Comparison of ENCODE assay signal across 8 cellular contexts in the genomic region with DNA sequence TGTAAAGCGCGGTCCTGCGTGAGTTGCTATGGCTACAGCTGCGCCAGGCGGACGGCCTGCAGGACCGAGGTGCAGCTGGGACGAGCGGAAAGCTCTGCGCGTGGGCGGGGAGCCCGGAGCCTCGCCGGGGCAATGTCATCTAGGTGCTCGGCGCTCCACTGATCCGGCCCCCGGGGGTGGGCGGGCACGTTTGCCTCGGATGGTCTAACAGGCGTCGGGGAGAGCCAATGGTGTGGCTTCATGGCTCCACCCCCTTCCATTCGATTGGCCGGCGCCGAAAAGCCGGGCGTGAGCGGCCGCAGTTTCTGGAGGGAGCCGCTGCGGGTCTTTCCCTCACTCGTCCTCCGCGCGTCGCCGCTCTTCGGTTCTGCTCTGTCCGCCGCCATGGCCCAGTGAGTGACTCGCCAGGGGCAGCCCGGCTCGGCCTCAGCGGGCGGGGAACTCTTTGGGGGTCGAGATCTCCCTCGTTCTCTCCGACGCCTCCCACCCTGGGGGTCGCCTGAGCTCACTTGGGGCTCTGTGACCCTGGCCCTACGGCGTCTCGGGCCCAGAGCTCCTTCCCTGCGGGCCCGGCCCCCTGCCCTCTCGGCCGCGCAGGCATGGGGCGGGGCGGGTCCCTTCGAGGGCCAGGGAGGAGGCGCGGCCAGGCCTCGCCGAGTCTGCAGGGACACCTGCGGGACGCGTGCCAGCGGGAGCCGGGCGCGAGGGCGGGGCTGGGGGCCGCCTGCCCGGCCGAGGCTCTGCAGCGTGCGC. TPM values are rescaled to one million over a fixed set of nuclear protein-coding genes. Genes with fewer than 3 reads are reported as not detected.
DNase-seq lines count a peak whose midpoint lies in the region; ATAC-seq and TF ChIP-seq lines count a peak whose summit lies in the region.

Gene PGD, plus strand, starts transcription at position 331 of the 753 bp plus-strand sequence. Its CDS starts 54 bp downstream, at position 385.

- ATAC-seq in HG02759 (IDR thresholded peaks at IDR 0.05; ENCODE audit: unreplicated experiment) (peak; percentile 95), Right ventricle myocardium superior (ENCODE audit: poor library complexity) (peak; percentile 98)
- peak; percentile 99 for ATAC-seq in activated naive CD8-positive, alpha-beta T cell treated with anti-CD3 and anti-CD28 coated beads, Interleukin-2, amount 50 U/mL, for 24 hours

- TF ChIP-seq CTCF in GM12864 (IDR thresholded peaks at IDR 0.05; ENCODE audit: low read depth, low read length, missing control alignments) (no peak), parathyroid adenoma (IDR thresholded peaks at IDR 0.05) (no peak), tibial nerve (IDR thresholded peaks at IDR 0.05) (peak in 3 of 5 experiments; percentile 13 to 39 (median 19))

- H3K4me3 ChIP-seq in GM12864 (ENCODE audit: low read depth, low read length): peak within 1 kb of the TSS; percentile 73
- H3K4me3 ChIP-seq in parathyroid adenoma (ENCODE audit: low read depth, low read length): peak within 1 kb of the TSS; percentile 92
- peak within 1 kb of the TSS; percentile 72 to 87 (median 84) for H3K4me3 ChIP-seq in tibial nerve

- intact Hi-C loops in Right ventricle myocardium superior (cut with DNase I): no loop called here

- H3K9me3 Mint-ChIP-seq in activated naive CD8-positive, alpha-beta T cell treated with anti-CD3 and anti-CD28 coated beads, Interleukin-2, amount 50 U/mL, for 24 hours: no peaks in the 10 kb centered on the region

- peaks cover 30% of the 10 kb centered on the region for H3K4me1 Mint-ChIP-seq in activated naive CD8-positive, alpha-beta T cell treated with anti-CD3 and anti-CD28 coated beads, Interleukin-2, amount 50 U/mL, for 24 hours

- peak within 1 kb of the TSS; percentile 98 for H3K4me2 ChIP-seq in parathyroid adenoma (ENCODE audit: low read length)

- peaks cover 27% of the 10 kb centered on the region for H3K36me3 Mint-ChIP-seq in activated naive CD8-positive, alpha-beta T cell treated with anti-CD3 and anti-CD28 coated beads, Interleukin-2, amount 50 U/mL, for 24 hours (ENCODE audit: low read depth)

- H3K9ac ChIP-seq in parathyroid adenoma: peak within 1 kb of the TSS; percentile 76

- H3K4me1 ChIP-seq in parathyroid adenoma: peaks cover 6% of the 10 kb centered on the region
- peaks cover 0 to 38% (median 10%) of the 10 kb centered on the region in 4 donors for H3K4me1 ChIP-seq in tibial nerve

- H3K9me3 ChIP-seq in parathyroid adenoma (ENCODE audit: control insufficient read depth, low read length) (no peaks in the 10 kb centered on the region), tibial nerve (peaks cover 0 to 5% (median 0%) of the 10 kb centered on the region in 4 donors)

- H3K27ac Mint-ChIP-seq in activated naive CD8-positive, alpha-beta T cell treated with anti-CD3 and anti-CD28 coated beads, Interleukin-2, amount 50 U/mL, for 24 hours: peak within 1 kb of the TSS; percentile 83

- peak in 1 of 2 donors; percentile 86 for TF ChIP-seq EP300 in tibial nerve (IDR thresholded peaks at IDR 0.05)

- no peaks in the 10 kb centered on the region for H3K27me3 ChIP-seq in parathyroid adenoma (ENCODE audit: control insufficient read depth, insufficient read depth, low read length)
- H3K27me3 ChIP-seq in tibial nerve: no peaks in the 10 kb centered on the region

- WGBS in tibial nerve, 2 donors: 0% methylated on average over 31 of the region's 81 CpGs

- H3K79me2 ChIP-seq in parathyroid adenoma: no peaks in the 10 kb centered on the region

- peak within 1 kb of the TSS; percentile 89 for H3K27ac ChIP-seq in parathyroid adenoma
- peak within 1 kb of the TSS; percentile 70 to 92 (median 84) for H3K27ac ChIP-seq in tibial nerve

- peak within 1 kb of the TSS; percentile 86 for H2AFZ ChIP-seq in parathyroid adenoma

- peak within 1 kb of the TSS; percentile 87 for H3K4me3 Mint-ChIP-seq in activated naive CD8-positive, alpha-beta T cell treated with anti-CD3 and anti-CD28 coated beads, Interleukin-2, amount 50 U/mL, for 24 hours

- no peaks in the 10 kb centered on the region for H3K27me3 Mint-ChIP-seq in activated naive CD8-positive, alpha-beta T cell treated with anti-CD3 and anti-CD28 coated beads, Interleukin-2, amount 50 U/mL, for 24 hours

- H3K36me3 ChIP-seq in parathyroid adenoma (ENCODE audit: control insufficient read depth, insufficient read depth, low read length) (no peaks in the 10 kb centered on the region), tibial nerve (peaks cover 0 to 22% (median 1%) of the 10 kb centered on the region in 3 donors)

- peak; percentile 62 to 67 for TF ChIP-seq POLR2A in tibial nerve (IDR thresholded peaks at IDR 0.05)

- DNase-seq in GM12864 (ENCODE audit: low read depth) (peak; percentile 93), NCI-H1417 (lab: John Stamatoyannopoulos, UW) (peak; percentile 96 to 99 (median 98)), SW 1271 (lab: John Stamatoyannopoulos, UW) (peak; percentile 83 to 91), Right ventricle myocardium superior (peak; percentile 99), tibial nerve (ENCODE audit: low spot score in 2 of 2) (peak; percentile 96 to 97)
- peak; percentile 98 for DNase-seq in activated naive CD8-positive, alpha-beta T cell treated with anti-CD3 and anti-CD28 coated beads, Interleukin-2, amount 50 U/mL, for 24 hours

RNA-seq across cellular contexts. Expression of gene PGD, which starts in this region (rescaled TPM):
- total RNA-seq in Right ventricle myocardium superior: 34.4 TPM
- total RNA-seq in tibial nerve: 100 to 1,000 TPM in 1 of 4 donors, 10 to 100 TPM in 3; 54.5 to 160 (median 67.5) TPM

Comparison
In these comparisons a context has a peak if more than half of its experiments do, and no peak if none do; other contexts are left out.
1. Peak in every context shown above with its lines: DNase-seq, ATAC-seq, H3K4me3 ChIP-seq and H3K27ac ChIP-seq.
2. CTCF ChIP-seq: peak in tibial nerve (3 of 5); none in GM12864 (single experiment) and parathyroid adenoma (single experiment).